In the genomic region with DNA sequence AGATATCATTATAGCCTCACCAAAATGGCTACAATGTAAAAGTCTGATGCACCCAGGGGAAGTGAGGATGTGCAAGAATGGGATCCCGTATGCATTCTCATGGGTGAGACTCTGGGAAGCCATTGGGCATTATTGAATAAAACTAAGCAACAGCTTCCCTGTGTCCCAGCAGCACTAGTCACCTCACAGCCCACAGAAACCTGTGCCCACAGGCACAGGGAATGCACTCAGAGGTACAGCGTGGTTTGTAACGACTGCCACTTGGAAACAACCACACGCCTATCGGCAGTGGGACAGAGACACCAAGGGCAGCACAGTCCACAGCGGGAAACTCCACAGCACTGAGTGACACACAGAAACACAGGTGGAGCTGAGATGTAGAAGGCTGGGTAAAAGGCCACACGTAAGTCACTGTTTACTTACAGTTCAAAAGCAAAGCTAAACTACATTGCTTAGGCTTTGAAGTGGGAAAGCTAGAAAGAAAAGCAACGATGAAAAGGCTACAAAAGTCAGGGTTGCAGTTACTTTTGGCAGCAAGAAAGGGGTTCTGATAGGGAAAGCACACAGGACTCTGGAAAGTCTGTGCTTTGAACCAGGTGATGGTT, we compare ENCODE assay signal across 19 cellular contexts.
DNase-seq lines count a peak whose midpoint lies in the region; ATAC-seq and TF ChIP-seq lines count a peak whose summit lies in the region.
"Had no signal": no experiment of that assay in that cellular context is flagged by ENCODE, and none has a peak within 500 bp of the region (broad histone marks: within the 10 kb centered on the region; RNA-seq: fewer than 3 reads in every experiment).

No MANE protein-coding gene starts in this region.

- H3K4me1 ChIP-seq in thymus (ENCODE audit: control insufficient read depth, insufficient read depth, low read length): peaks cover 23% of the 10 kb centered on the region

- H3K36me3 Mint-ChIP-seq in natural killer cell: no peaks in the 10 kb centered on the region
- no peaks in the 10 kb centered on the region for H3K36me3 Mint-ChIP-seq in natural killer cell treated with Interleukin-12 subunit alpha and Interleukin-12 subunit beta and Interleukin-15 and Interleukin-18, amount 100 ng/mL, for 72 hours
- H3K36me3 Mint-ChIP-seq in activated naive CD8-positive, alpha-beta T cell treated with anti-CD3 and anti-CD28 coated beads, Interleukin-2, amount 50 U/mL, for 24 hours (ENCODE audit: low read depth): no peaks in the 10 kb centered on the region

- H3K9me3 ChIP-seq in thymus (ENCODE audit: control insufficient read depth): no peaks in the 10 kb centered on the region
- H3K9me3 ChIP-seq: ovary had no signal

- no peak overlapping the region for H3K4me3 Mint-ChIP-seq in natural killer cell
- H3K4me3 Mint-ChIP-seq in natural killer cell treated with Interleukin-12 subunit alpha and Interleukin-12 subunit beta and Interleukin-15 and Interleukin-18, amount 100 ng/mL, for 72 hours: no peak overlapping the region
- no peak overlapping the region for H3K4me3 Mint-ChIP-seq in activated naive CD8-positive, alpha-beta T cell treated with anti-CD3 and anti-CD28 coated beads, Interleukin-2, amount 50 U/mL, for 24 hours

- H3K27ac Mint-ChIP-seq in natural killer cell: peak overlapping the region; percentile 12 to 74
- peak overlapping the region in 1 of 2 donors; percentile 2 for H3K27ac Mint-ChIP-seq in natural killer cell treated with Interleukin-12 subunit alpha and Interleukin-12 subunit beta and Interleukin-15 and Interleukin-18, amount 100 ng/mL, for 72 hours
- no peak overlapping the region for H3K27ac Mint-ChIP-seq in activated naive CD8-positive, alpha-beta T cell treated with anti-CD3 and anti-CD28 coated beads, Interleukin-2, amount 50 U/mL, for 24 hours

- peak in 2 of 3 donors; percentile 26 to 54 for ATAC-seq in natural killer cell
- ATAC-seq in natural killer cell treated with Interleukin-12 subunit alpha and Interleukin-12 subunit beta and Interleukin-15 and Interleukin-18, amount 100 ng/mL, for 72 hours: no peak
- peak; percentile 49 for ATAC-seq in activated naive CD8-positive, alpha-beta T cell treated with anti-CD3 and anti-CD28 coated beads, Interleukin-2, amount 50 U/mL, for 24 hours
- ATAC-seq: right cardiac atrium had no signal

- H3K27me3 ChIP-seq in thymus (ENCODE audit: control insufficient read depth, insufficient read depth): peaks cover 2% of the 10 kb centered on the region
- H3K27me3 ChIP-seq: cardiac muscle cell, ovary had no signal

- H3K36me3 ChIP-seq in thymus (ENCODE audit: control insufficient read depth, insufficient read depth): no peaks in the 10 kb centered on the region
- H3K36me3 ChIP-seq: cardiac muscle cell, ovary had no signal

- H3K9me3 Mint-ChIP-seq in natural killer cell: no peaks in the 10 kb centered on the region
- no peaks in the 10 kb centered on the region for H3K9me3 Mint-ChIP-seq in natural killer cell treated with Interleukin-12 subunit alpha and Interleukin-12 subunit beta and Interleukin-15 and Interleukin-18, amount 100 ng/mL, for 72 hours
- no peaks in the 10 kb centered on the region for H3K9me3 Mint-ChIP-seq in activated naive CD8-positive, alpha-beta T cell treated with anti-CD3 and anti-CD28 coated beads, Interleukin-2, amount 50 U/mL, for 24 hours

- H3K27me3 Mint-ChIP-seq in natural killer cell (ENCODE audit: low read depth in 2 of 2): no peaks in the 10 kb centered on the region
- no peaks in the 10 kb centered on the region for H3K27me3 Mint-ChIP-seq in natural killer cell treated with Interleukin-12 subunit alpha and Interleukin-12 subunit beta and Interleukin-15 and Interleukin-18, amount 100 ng/mL, for 72 hours
- H3K27me3 Mint-ChIP-seq in activated naive CD8-positive, alpha-beta T cell treated with anti-CD3 and anti-CD28 coated beads, Interleukin-2, amount 50 U/mL, for 24 hours: no peaks in the 10 kb centered on the region

- WGBS in thymus: 42% methylated on average over 8 of the region's 8 CpGs

- H3K27ac ChIP-seq in thymus (ENCODE audit: low read depth): peak overlapping the region; percentile 72
- H3K27ac ChIP-seq: cardiac muscle cell, ovary, SK-N-MC had no signal

- peaks cover 10 to 12% of the 10 kb centered on the region in 2 donors for H3K4me1 Mint-ChIP-seq in natural killer cell
- peaks cover 6 to 12% of the 10 kb centered on the region in 2 donors for H3K4me1 Mint-ChIP-seq in natural killer cell treated with Interleukin-12 subunit alpha and Interleukin-12 subunit beta and Interleukin-15 and Interleukin-18, amount 100 ng/mL, for 72 hours (ENCODE audit: low read depth in 2 of 2)
- H3K4me1 Mint-ChIP-seq in activated naive CD8-positive, alpha-beta T cell treated with anti-CD3 and anti-CD28 coated beads, Interleukin-2, amount 50 U/mL, for 24 hours: peaks cover 13% of the 10 kb centered on the region

- no peak for TF ChIP-seq CTCF in natural killer cell (IDR thresholded peaks at IDR 0.05)

- H3K4me3 ChIP-seq in thymus (ENCODE audit: low read length): no peak overlapping the region
- H3K4me3 ChIP-seq: cardiac muscle cell, ovary, SK-N-MC had no signal

- DNase-seq in natural killer cell: no peak
- DNase-seq in natural killer cell treated with Interleukin-12 subunit alpha and Interleukin-12 subunit beta and Interleukin-15 and Interleukin-18, amount 100 ng/mL, for 72 hours (ENCODE audit: low spot score): no peak
- peak; percentile 6 for DNase-seq in SW480 (ENCODE audit: low spot score)
- DNase-seq in activated naive CD8-positive, alpha-beta T cell treated with anti-CD3 and anti-CD28 coated beads, Interleukin-2, amount 50 U/mL, for 24 hours: peak; percentile 3
- DNase-seq in cardiac septum (ENCODE audit: low spot score): no peak
- DNase-seq in Kasumi-1 (lab: John Stamatoyannopoulos, UW): no peak
- DNase-seq in NCI-H146 (lab: John Stamatoyannopoulos, UW): no peak
- DNase-seq: activated CD4-positive, CD25-positive, alpha-beta regulatory T cell treated with anti-CD3 and anti-CD28 coated beads, Interleukin-2, amount 50 U/mL, for 72 hours; effector CD4-positive, alpha-beta T cell; foreskin melanocyte; hypothalamus; Karpas-422; NCI-H1092 treated with DMSO at 0.1 percent for 48 hours; NCI-H510A treated with DMSO at 0.1 percent for 48 hours; ovary; right cardiac atrium had no signal

- intact Hi-C loops in natural killer cell (cut with micrococcal nuclease): no loop called here
- intact Hi-C loops in cardiac septum (cut with DNase I): no loop called here

Comparison
In these comparisons a context has a peak if more than half of its experiments do, and no peak if none do; other contexts are left out.
1. ATAC-seq: peak in natural killer cell (2 of 3) and activated naive CD8-positive, alpha-beta T cell treated with anti-CD3 and anti-CD28 coated beads, Interleukin-2, amount 50 U/mL, for 24 hours (single experiment); none in natural killer cell treated with Interleukin-12 subunit alpha and Interleukin-12 subunit beta and Interleukin-15 and Interleukin-18, amount 100 ng/mL, for 72 hours (0 of 2).
2. DNase-seq: peak in SW480 (single experiment) and activated naive CD8-positive, alpha-beta T cell treated with anti-CD3 and anti-CD28 coated beads, Interleukin-2, amount 50 U/mL, for 24 hours (single experiment); none in natural killer cell (single experiment), natural killer cell treated with Interleukin-12 subunit alpha and Interleukin-12 subunit beta and Interleukin-15 and Interleukin-18, amount 100 ng/mL, for 72 hours (single experiment), cardiac septum (single experiment), Kasumi-1 (0 of 2) and NCI-H146 (single experiment).